In genomic region chr6:163944897-163945296, GRCh38 we compare ENCODE assay signal across 20 cellular contexts.
A peak's percentile ranks its signal among the peaks of the same experiment; 100 is the strongest.
DNase-seq lines count a peak whose midpoint lies in the region; ATAC-seq and TF ChIP-seq lines count a peak whose summit lies in the region.
"Had no signal": no experiment of that assay in that cellular context is flagged by ENCODE, and none has a peak within 500 bp of the region (broad histone marks: within the 10 kb centered on the region; RNA-seq: fewer than 3 reads in every experiment).

No MANE protein-coding gene starts in this region.

- no peak for ATAC-seq in activated naive CD4-positive, alpha-beta T cell treated with anti-CD3 and anti-CD28 coated beads, Interleukin-2, amount 50 U/mL, for 72 hours
- ATAC-seq: T-cell had no signal

- intact Hi-C loops in spleen (cut with DNase I; ENCODE audit: low total_unique reads): no loop called here

- 72 to 82% (median 82%) methylated on average over 11 of the region's 11 CpGs for WGBS in spleen, 5 donors

- no peaks in the 10 kb centered on the region for H3K27me3 ChIP-seq in iPS-20b (ENCODE audit: insufficient read depth, low read length)
- H3K27me3 ChIP-seq in spleen (replicated peaks in 1 of 7): peaks cover 0 to 23% (median 0%) of the 10 kb centered on the region in 7 donors
- H3K27me3 ChIP-seq: BLaER1, heart right ventricle had no signal

- H3K9me3 ChIP-seq in iPS-20b (ENCODE audit: insufficient read depth, low read depth, low read length) (no peaks in the 10 kb centered on the region), spleen (no peaks in the 10 kb centered on the region)
- H3K9me3 ChIP-seq: BLaER1, heart right ventricle had no signal

- no peak for TF ChIP-seq POLR2A in spleen (IDR thresholded peaks at IDR 0.05)

- H3K9ac ChIP-seq in iPS-20b (ENCODE audit: low read depth, low read length): peak overlapping the region; percentile 14; the same call in 1 of the 2 replicates
- H3K9ac ChIP-seq: BLaER1 had no signal

- DNase-seq in NCI-H345 (lab: John Stamatoyannopoulos, UW) (peak; percentile 25), NCI-H345 treated with DMSO at 0.1 percent for 48 hours (lab: John Stamatoyannopoulos, UW; ENCODE audit: unreplicated experiment) (no peak), spleen (peak; percentile 66), OCI-M1 (lab: John Stamatoyannopoulos, UW) (no peak), DMS79 (lab: John Stamatoyannopoulos, UW) (no peak)
- DNase-seq in activated naive CD4-positive, alpha-beta T cell treated with anti-CD3 and anti-CD28 coated beads, Interleukin-2, amount 50 U/mL, for 72 hours (ENCODE audit: low spot score in 2 of 2): no peak
- DNase-seq: 8988T; activated CD4-positive, alpha-beta T cell treated with anti-CD3 and anti-CD28 coated beads for 4 hours; naive B cell; NCI-H1436 treated with DMSO at 0.1 percent for 48 hours; NCI-H2171; NCI-H526 treated with DMSO at 0.1 percent for 48 hours; T-cell had no signal

- peak overlapping the region; percentile 65 for H3K27ac ChIP-seq in angular gyrus (ENCODE audit: low read depth, low read length)
- peak overlapping the region; percentile 25 for H3K27ac ChIP-seq in iPS-20b (ENCODE audit: low read length)
- H3K27ac ChIP-seq in spleen: no peak overlapping the region
- H3K27ac ChIP-seq: BLaER1 had no signal

- peaks cover 4 to 5% of the 10 kb centered on the region in 2 donors for H3K9me3 Mint-ChIP-seq in activated naive CD4-positive, alpha-beta T cell treated with anti-CD3 and anti-CD28 coated beads, Interleukin-2, amount 50 U/mL, for 72 hours
- H3K9me3 Mint-ChIP-seq: activated naive CD4-positive, alpha-beta T cell treated with anti-CD3 and anti-CD28 coated beads, Interleukin-2, amount 50 U/mL, for 24 hours had no signal

- peaks cover 0 to 6% of the 10 kb centered on the region in 2 donors for H3K36me3 Mint-ChIP-seq in activated naive CD4-positive, alpha-beta T cell treated with anti-CD3 and anti-CD28 coated beads, Interleukin-2, amount 50 U/mL, for 72 hours
- H3K36me3 Mint-ChIP-seq: activated naive CD4-positive, alpha-beta T cell treated with anti-CD3 and anti-CD28 coated beads, Interleukin-2, amount 50 U/mL, for 24 hours; T-cell had no signal

- no peak for TF ChIP-seq CTCF in spleen (IDR thresholded peaks at IDR 0.05 in 8 of 11, conservative IDR thresholded peaks at IDR 0.05 in 3 of 11)

- H3K36me3 ChIP-seq in iPS-20b (ENCODE audit: insufficient read depth, low read depth, low read length) (no peaks in the 10 kb centered on the region), spleen (no peaks in the 10 kb centered on the region)
- H3K36me3 ChIP-seq: BLaER1, heart right ventricle had no signal

- peak overlapping the region; percentile 64; the same call in 1 of the 2 replicates for H3K4me3 ChIP-seq in iPS-20b (ENCODE audit: low read length)
- no peak overlapping the region for H3K4me3 ChIP-seq in spleen
- H3K4me3 ChIP-seq: BLaER1, lung, skin epidermis had no signal

- H3K4me1 ChIP-seq in iPS-20b (ENCODE audit: insufficient read depth, low read length) (peaks cover 46% of the 10 kb centered on the region), spleen (peaks cover 0 to 9% (median 0%) of the 10 kb centered on the region in 6 donors)
- H3K4me1 ChIP-seq: BLaER1 had no signal

- no peak overlapping the region for H3K27ac Mint-ChIP-seq in activated naive CD4-positive, alpha-beta T cell treated with anti-CD3 and anti-CD28 coated beads, Interleukin-2, amount 50 U/mL, for 72 hours
- H3K27ac Mint-ChIP-seq: activated naive CD4-positive, alpha-beta T cell treated with anti-CD3 and anti-CD28 coated beads, Interleukin-2, amount 50 U/mL, for 24 hours; naive B cell; T-cell had no signal

Comparison
In these comparisons a context has a peak if more than half of its experiments do, and no peak if none do; other contexts are left out.
1. DNase-seq: peak in NCI-H345 (single experiment) and spleen (single experiment); none in NCI-H345 treated with DMSO at 0.1 percent for 48 hours (single experiment), OCI-M1 (single experiment), activated naive CD4-positive, alpha-beta T cell treated with anti-CD3 and anti-CD28 coated beads, Interleukin-2, amount 50 U/mL, for 72 hours (0 of 2) and DMS79 (single experiment).
2. H3K27ac ChIP-seq: peak in angular gyrus (single experiment) and iPS-20b (single experiment); none in spleen (0 of 8).